1 cellular context compared by ENCODE assay signal in genomic region chr5:131170540-131171275, GRCh38.
A peak's percentile ranks its signal among the peaks of the same experiment; 100 is the strongest.
TF ChIP-seq lines count a peak whose summit lies in the region.

TSS of gene LYRM7 (plus strand) at chr5:131170944. CDS start at chr5:131171021, 77 bp downstream.

TF ChIP-seq in HepG2, 621 proteins besides CTCF, POLR2A, EP300 and RAD21 (continued from another document and continues in another):
- TF ChIP-seq THAP8 (CRISPR knock-in tag; IDR thresholded peaks at IDR 0.05; ENCODE audit: borderline replicate concordance) (no peak), HIVEP1 (CRISPR knock-in tag; IDR thresholded peaks at IDR 0.05) (no peak), NAIF1 (CRISPR knock-in tag; IDR thresholded peaks at IDR 0.05; ENCODE audit: borderline replicate concordance) (0 out of 2 replicates have a peak, but pooled peaks have one; percentile 65), ZNF354B (CRISPR knock-in tag; IDR thresholded peaks at IDR 0.05) (no peak), HDAC1 (CRISPR knock-in tag; IDR thresholded peaks at IDR 0.05) (peak; percentile 81), EED (CRISPR knock-in tag; IDR thresholded peaks at IDR 0.05) (no peak), HOXA7 (CRISPR knock-in tag; IDR thresholded peaks at IDR 0.05) (no peak), CENPX (CRISPR knock-in tag; IDR thresholded peaks at IDR 0.05) (no peak), HOXA5 (CRISPR knock-in tag; IDR thresholded peaks at IDR 0.05) (no peak; the same call in 1 of the 2 replicates), YEATS2 (CRISPR knock-in tag; IDR thresholded peaks at IDR 0.05; ENCODE audit: borderline replicate concordance) (peak; percentile 94), FOXP1 (IDR thresholded peaks at IDR 0.05) (no peak), FOXP1 (CRISPR knock-in tag; IDR thresholded peaks at IDR 0.05) (no peak), DNMT3B (CRISPR knock-in tag; conservative IDR thresholded peaks at IDR 0.05) (no peak), ZNF430 (CRISPR knock-in tag; IDR thresholded peaks at IDR 0.05) (peak; percentile 33; the same call in 1 of the 2 replicates), GATAD1 (CRISPR knock-in tag; IDR thresholded peaks at IDR 0.05) (peak; percentile 91), ZNF850 (CRISPR knock-in tag; conservative IDR thresholded peaks at IDR 0.05) (no peak), ZNF83 (CRISPR knock-in tag; IDR thresholded peaks at IDR 0.05; ENCODE audit: borderline replicate concordance) (no peak), KLF11 (CRISPR knock-in tag; IDR thresholded peaks at IDR 0.05) (0 out of 2 replicates have a peak, but pooled peaks have one; percentile 52), ZNF143 (CRISPR knock-in tag; IDR thresholded peaks at IDR 0.05) (no peak), SIN3B (IDR thresholded peaks at IDR 0.05; ENCODE audit: low read length) (peak; percentile 85), ZKSCAN8 (CRISPR knock-in tag; IDR thresholded peaks at IDR 0.05; ENCODE audit: borderline replicate concordance) (no peak), PHF5A (CRISPR knock-in tag; IDR thresholded peaks at IDR 0.05; ENCODE audit: low read depth, unreplicated experiment) (no peak), ZSCAN20 (CRISPR knock-in tag; IDR thresholded peaks at IDR 0.05; ENCODE audit: borderline replicate concordance) (no peak), XRCC5 (optimal IDR thresholded peaks at IDR 0.05; ENCODE audit: low read length) (peak; percentile 28), GABPB1 (CRISPR knock-in tag; IDR thresholded peaks at IDR 0.05) (peak; percentile 95), RXRA (CRISPR knock-in tag; IDR thresholded peaks at IDR 0.05) (0 out of 2 replicates have a peak, but pooled peaks have one; percentile 35), NFIB (CRISPR knock-in tag; IDR thresholded peaks at IDR 0.05; ENCODE audit: borderline replicate concordance) (no peak), ZNF570 (CRISPR knock-in tag; IDR thresholded peaks at IDR 0.05; ENCODE audit: borderline replicate concordance) (no peak), SRSF1 (optimal IDR thresholded peaks at IDR 0.05; ENCODE audit: low read depth, low read length) (peak; percentile 52), ZNF704 (CRISPR knock-in tag; IDR thresholded peaks at IDR 0.05; ENCODE audit: borderline replicate concordance) (no peak), REPIN1 (CRISPR knock-in tag; IDR thresholded peaks at IDR 0.05; ENCODE audit: borderline replicate concordance, low read depth) (peak; percentile 42; the same call in 1 of the 2 replicates), ZC3H4 (CRISPR knock-in tag; IDR thresholded peaks at IDR 0.05; ENCODE audit: borderline replicate concordance) (no peak), KMT2A (CRISPR knock-in tag; IDR thresholded peaks at IDR 0.05) (peak; percentile 28), HNF4G (IDR thresholded peaks at IDR 0.05; ENCODE audit: borderline replicate concordance, low read depth, low read length) (no peak), HNF4G (CRISPR knock-in tag; IDR thresholded peaks at IDR 0.05; ENCODE audit: borderline replicate concordance, low read depth) (0 out of 2 replicates have a peak, but pooled peaks have one; percentile 39), ZNF652 (CRISPR knock-in tag; IDR thresholded peaks at IDR 0.05; ENCODE audit: borderline replicate concordance, low read depth) (no peak), ZNF572 (CRISPR knock-in tag; IDR thresholded peaks at IDR 0.05) (no peak), ZFP37 (CRISPR knock-in tag; IDR thresholded peaks at IDR 0.05; ENCODE audit: borderline replicate concordance) (no peak), ZNF674 (CRISPR knock-in tag; IDR thresholded peaks at IDR 0.05; ENCODE audit: low read depth) (0 out of 2 replicates have a peak, but pooled peaks have one; percentile 67)
- TF ChIP-seq, protein P1, sequence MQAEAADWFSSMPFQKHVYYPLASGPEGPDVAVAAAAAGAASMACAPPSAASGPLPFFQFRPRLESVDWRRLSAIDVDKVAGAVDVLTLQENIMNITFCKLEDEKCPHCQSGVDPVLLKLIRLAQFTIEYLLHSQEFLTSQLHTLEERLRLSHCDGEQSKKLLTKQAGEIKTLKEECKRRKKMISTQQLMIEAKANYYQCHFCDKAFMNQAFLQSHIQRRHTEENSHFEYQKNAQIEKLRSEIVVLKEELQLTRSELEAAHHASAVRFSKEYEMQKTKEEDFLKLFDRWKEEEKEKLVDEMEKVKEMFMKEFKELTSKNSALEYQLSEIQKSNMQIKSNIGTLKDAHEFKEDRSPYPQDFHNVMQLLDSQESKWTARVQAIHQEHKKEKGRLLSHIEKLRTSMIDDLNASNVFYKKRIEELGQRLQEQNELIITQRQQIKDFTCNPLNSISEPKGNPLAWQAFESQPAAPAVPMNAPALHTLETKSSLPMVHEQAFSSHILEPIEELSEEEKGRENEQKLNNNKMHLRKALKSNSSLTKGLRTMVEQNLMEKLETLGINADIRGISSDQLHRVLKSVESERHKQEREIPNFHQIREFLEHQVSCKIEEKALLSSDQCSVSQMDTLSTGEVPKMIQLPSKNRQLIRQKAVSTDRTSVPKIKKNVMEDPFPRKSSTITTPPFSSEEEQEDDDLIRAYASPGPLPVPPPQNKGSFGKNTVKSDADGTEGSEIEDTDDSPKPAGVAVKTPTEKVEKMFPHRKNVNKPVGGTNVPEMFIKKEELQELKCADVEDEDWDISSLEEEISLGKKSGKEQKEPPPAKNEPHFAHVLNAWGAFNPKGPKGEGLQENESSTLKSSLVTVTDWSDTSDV (CRISPR knock-in tag; IDR thresholded peaks at IDR 0.05) = no peak
- TF ChIP-seq, protein P2, sequence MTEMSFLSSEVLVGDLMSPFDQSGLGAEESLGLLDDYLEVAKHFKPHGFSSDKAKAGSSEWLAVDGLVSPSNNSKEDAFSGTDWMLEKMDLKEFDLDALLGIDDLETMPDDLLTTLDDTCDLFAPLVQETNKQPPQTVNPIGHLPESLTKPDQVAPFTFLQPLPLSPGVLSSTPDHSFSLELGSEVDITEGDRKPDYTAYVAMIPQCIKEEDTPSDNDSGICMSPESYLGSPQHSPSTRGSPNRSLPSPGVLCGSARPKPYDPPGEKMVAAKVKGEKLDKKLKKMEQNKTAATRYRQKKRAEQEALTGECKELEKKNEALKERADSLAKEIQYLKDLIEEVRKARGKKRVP (CRISPR knock-in tag; IDR thresholded peaks at IDR 0.05) = no peak
- TF ChIP-seq, protein P3, sequence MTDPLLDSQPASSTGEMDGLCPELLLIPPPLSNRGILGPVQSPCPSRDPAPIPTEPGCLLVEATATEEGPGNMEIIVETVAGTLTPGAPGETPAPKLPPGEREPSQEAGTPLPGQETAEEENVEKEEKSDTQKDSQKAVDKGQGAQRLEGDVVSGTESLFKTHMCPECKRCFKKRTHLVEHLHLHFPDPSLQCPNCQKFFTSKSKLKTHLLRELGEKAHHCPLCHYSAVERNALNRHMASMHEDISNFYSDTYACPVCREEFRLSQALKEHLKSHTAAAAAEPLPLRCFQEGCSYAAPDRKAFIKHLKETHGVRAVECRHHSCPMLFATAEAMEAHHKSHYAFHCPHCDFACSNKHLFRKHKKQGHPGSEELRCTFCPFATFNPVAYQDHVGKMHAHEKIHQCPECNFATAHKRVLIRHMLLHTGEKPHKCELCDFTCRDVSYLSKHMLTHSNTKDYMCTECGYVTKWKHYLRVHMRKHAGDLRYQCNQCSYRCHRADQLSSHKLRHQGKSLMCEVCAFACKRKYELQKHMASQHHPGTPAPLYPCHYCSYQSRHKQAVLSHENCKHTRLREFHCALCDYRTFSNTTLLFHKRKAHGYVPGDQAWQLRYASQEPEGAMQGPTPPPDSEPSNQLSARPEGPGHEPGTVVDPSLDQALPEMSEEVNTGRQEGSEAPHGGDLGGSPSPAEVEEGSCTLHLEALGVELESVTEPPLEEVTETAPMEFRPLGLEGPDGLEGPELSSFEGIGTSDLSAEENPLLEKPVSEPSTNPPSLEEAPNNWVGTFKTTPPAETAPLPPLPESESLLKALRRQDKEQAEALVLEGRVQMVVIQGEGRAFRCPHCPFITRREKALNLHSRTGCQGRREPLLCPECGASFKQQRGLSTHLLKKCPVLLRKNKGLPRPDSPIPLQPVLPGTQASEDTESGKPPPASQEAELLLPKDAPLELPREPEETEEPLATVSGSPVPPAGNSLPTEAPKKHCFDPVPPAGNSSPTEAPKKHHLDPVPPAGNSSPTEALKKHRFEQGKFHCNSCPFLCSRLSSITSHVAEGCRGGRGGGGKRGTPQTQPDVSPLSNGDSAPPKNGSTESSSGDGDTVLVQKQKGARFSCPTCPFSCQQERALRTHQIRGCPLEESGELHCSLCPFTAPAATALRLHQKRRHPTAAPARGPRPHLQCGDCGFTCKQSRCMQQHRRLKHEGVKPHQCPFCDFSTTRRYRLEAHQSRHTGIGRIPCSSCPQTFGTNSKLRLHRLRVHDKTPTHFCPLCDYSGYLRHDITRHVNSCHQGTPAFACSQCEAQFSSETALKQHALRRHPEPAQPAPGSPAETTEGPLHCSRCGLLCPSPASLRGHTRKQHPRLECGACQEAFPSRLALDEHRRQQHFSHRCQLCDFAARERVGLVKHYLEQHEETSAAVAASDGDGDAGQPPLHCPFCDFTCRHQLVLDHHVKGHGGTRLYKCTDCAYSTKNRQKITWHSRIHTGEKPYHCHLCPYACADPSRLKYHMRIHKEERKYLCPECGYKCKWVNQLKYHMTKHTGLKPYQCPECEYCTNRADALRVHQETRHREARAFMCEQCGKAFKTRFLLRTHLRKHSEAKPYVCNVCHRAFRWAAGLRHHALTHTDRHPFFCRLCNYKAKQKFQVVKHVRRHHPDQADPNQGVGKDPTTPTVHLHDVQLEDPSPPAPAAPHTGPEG (CRISPR knock-in tag; IDR thresholded peaks at IDR 0.05) = no peak
- TF ChIP-seq, protein P4, sequence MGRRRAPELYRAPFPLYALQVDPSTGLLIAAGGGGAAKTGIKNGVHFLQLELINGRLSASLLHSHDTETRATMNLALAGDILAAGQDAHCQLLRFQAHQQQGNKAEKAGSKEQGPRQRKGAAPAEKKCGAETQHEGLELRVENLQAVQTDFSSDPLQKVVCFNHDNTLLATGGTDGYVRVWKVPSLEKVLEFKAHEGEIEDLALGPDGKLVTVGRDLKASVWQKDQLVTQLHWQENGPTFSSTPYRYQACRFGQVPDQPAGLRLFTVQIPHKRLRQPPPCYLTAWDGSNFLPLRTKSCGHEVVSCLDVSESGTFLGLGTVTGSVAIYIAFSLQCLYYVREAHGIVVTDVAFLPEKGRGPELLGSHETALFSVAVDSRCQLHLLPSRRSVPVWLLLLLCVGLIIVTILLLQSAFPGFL (CRISPR knock-in tag; IDR thresholded peaks at IDR 0.05) = no peak
- TF ChIP-seq, protein P5, sequence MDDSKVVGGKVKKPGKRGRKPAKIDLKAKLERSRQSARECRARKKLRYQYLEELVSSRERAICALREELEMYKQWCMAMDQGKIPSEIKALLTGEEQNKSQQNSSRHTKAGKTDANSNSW (CRISPR knock-in tag; IDR thresholded peaks at IDR 0.05; ENCODE audit: borderline replicate concordance) = no peak
- TF ChIP-seq, protein P6, sequence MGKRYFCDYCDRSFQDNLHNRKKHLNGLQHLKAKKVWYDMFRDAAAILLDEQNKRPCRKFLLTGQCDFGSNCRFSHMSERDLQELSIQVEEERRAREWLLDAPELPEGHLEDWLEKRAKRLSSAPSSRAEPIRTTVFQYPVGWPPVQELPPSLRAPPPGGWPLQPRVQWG (CRISPR knock-in tag; IDR thresholded peaks at IDR 0.05; ENCODE audit: borderline replicate concordance, low read depth) = no peak
- TF ChIP-seq, protein P7, sequence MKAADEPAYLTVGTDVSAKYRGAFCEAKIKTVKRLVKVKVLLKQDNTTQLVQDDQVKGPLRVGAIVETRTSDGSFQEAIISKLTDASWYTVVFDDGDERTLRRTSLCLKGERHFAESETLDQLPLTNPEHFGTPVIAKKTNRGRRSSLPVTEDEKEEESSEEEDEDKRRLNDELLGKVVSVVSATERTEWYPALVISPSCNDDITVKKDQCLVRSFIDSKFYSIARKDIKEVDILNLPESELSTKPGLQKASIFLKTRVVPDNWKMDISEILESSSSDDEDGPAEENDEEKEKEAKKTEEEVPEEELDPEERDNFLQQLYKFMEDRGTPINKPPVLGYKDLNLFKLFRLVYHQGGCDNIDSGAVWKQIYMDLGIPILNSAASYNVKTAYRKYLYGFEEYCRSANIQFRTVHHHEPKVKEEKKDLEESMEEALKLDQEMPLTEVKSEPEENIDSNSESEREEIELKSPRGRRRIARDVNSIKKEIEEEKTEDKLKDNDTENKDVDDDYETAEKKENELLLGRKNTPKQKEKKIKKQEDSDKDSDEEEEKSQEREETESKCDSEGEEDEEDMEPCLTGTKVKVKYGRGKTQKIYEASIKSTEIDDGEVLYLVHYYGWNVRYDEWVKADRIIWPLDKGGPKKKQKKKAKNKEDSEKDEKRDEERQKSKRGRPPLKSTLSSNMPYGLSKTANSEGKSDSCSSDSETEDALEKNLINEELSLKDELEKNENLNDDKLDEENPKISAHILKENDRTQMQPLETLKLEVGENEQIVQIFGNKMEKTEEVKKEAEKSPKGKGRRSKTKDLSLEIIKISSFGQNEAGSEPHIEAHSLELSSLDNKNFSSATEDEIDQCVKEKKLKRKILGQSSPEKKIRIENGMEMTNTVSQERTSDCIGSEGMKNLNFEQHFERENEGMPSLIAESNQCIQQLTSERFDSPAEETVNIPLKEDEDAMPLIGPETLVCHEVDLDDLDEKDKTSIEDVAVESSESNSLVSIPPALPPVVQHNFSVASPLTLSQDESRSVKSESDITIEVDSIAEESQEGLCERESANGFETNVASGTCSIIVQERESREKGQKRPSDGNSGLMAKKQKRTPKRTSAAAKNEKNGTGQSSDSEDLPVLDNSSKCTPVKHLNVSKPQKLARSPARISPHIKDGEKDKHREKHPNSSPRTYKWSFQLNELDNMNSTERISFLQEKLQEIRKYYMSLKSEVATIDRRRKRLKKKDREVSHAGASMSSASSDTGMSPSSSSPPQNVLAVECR (CRISPR knock-in tag; IDR thresholded peaks at IDR 0.05; ENCODE audit: borderline replicate concordance) = peak; percentile 82
- TF ChIP-seq, protein P8, sequence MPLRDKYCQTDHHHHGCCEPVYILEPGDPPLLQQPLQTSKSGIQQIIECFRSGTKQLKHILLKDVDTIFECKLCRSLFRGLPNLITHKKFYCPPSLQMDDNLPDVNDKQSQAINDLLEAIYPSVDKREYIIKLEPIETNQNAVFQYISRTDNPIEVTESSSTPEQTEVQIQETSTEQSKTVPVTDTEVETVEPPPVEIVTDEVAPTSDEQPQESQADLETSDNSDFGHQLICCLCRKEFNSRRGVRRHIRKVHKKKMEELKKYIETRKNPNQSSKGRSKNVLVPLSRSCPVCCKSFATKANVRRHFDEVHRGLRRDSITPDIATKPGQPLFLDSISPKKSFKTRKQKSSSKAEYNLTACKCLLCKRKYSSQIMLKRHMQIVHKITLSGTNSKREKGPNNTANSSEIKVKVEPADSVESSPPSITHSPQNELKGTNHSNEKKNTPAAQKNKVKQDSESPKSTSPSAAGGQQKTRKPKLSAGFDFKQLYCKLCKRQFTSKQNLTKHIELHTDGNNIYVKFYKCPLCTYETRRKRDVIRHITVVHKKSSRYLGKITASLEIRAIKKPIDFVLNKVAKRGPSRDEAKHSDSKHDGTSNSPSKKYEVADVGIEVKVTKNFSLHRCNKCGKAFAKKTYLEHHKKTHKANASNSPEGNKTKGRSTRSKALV (CRISPR knock-in tag; IDR thresholded peaks at IDR 0.05) = 0 out of 2 replicates have a peak, but pooled peaks have one; percentile 25
